ENCODE assay signal across 22 cellular contexts in the genomic region with DNA sequence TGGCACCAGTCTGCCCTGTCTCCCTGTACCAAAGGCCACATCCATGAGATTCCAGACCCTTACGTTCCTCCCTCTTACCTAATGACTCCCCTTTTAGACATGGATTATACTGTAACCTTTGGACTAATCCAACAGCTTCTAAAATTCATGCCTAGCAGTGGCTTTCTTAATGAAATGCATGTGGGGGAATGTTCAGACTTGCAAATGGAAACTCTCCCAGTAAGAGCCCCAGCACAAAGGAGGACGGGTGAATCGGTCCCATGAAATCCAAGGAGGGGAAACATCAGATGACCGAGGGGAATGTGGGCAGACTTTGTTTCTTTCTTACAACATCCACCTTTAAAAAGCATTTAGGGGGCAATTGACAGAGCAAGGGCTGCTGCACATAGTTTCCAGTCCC.
"Had no signal": no experiment of that assay in that cellular context is flagged by ENCODE, and none has a peak within 500 bp of the region (broad histone marks: within the 10 kb centered on the region; RNA-seq: fewer than 3 reads in every experiment).

No MANE protein-coding gene starts in this region.

- H3K9me3 Mint-ChIP-seq: activated naive CD4-positive, alpha-beta T cell treated with anti-CD3 and anti-CD28 coated beads, Interleukin-2, amount 50 U/mL, for 24 hours; activated naive CD8-positive, alpha-beta T cell treated with anti-CD3 and anti-CD28 coated beads, Interleukin-2, amount 50 U/mL, for 24 hours; activated T-cell treated with anti-CD3 and anti-CD28 coated beads, Interleukin-2, amount 50 U/mL, for 24 hours; naive B cell; stimulated activated naive B cell treated with anti-CD40 and anti-IgM and Interleukin-4, amounts not matched to agents 10 μg/mL and 1 μg/mL and 100 μg/mL, for 72 hours had no signal

- ATAC-seq: activated naive CD8-positive, alpha-beta T cell treated with anti-CD3 and anti-CD28 coated beads, Interleukin-2, amount 50 U/mL, for 24 hours; foreskin keratinocyte; left ventricle myocardium superior; mucosa of descending colon; right cardiac atrium; stimulated activated naive B cell treated with anti-CD40 and anti-IgM and Interleukin-4, amounts not matched to agents 10 μg/mL and 1 μg/mL and 100 μg/mL, for 72 hours; upper lobe of right lung had no signal

- DNase-seq: activated CD4-positive, alpha-beta T cell treated with anti-CD3 and anti-CD28 coated beads for 4 hours; activated CD4-positive, alpha-beta T cell treated with anti-CD3 and anti-CD28 coated beads, Interleukin-2, amount 50 U/mL, for 48 hours; activated CD8-positive, alpha-beta memory T cell treated with anti-CD3 and anti-CD28 coated beads for 24 hours; activated gamma-delta T cell treated with Interleukin-2 at 50 U/mL for 16 hours; activated naive CD8-positive, alpha-beta T cell treated with anti-CD3 and anti-CD28 coated beads, Interleukin-2, amount 50 U/mL, for 24 hours; activated T-cell treated with anti-CD3 and anti-CD28 coated beads, Interleukin-2, amount 50 U/mL, for 24 hours; dermis blood vessel endothelial cell; effector CD4-positive, alpha-beta T cell; foreskin keratinocyte; left ventricle myocardium superior; naive B cell; stimulated activated CD4-positive, alpha-beta T cell treated with anti-CD3 and anti-CD28 coated beads, Interleukin-15, amount 100 ng/mL, for 24 hours; stimulated activated CD4-positive, alpha-beta T cell treated with anti-CD3 and anti-CD28 coated beads, Interleukin-2, amount 100 ng/mL, for 24 hours; stimulated activated naive B cell treated with anti-CD40 and anti-IgM and Interleukin-4, amounts not matched to agents 10 μg/mL and 1 μg/mL and 100 μg/mL, for 72 hours; tibial artery; upper lobe of right lung had no signal

- H3K27ac ChIP-seq: foreskin keratinocyte, suprapubic skin, tibial artery, upper lobe of right lung had no signal

- H3K36me3 Mint-ChIP-seq: activated naive CD4-positive, alpha-beta T cell treated with anti-CD3 and anti-CD28 coated beads, Interleukin-2, amount 50 U/mL, for 24 hours; naive B cell; stimulated activated naive B cell treated with anti-CD40 and anti-IgM and Interleukin-4, amounts not matched to agents 10 μg/mL and 1 μg/mL and 100 μg/mL, for 72 hours had no signal

- H3K4me1 ChIP-seq: upper lobe of right lung had no signal

- H3K4me3 Mint-ChIP-seq: activated naive CD4-positive, alpha-beta T cell treated with anti-CD3 and anti-CD28 coated beads, Interleukin-2, amount 50 U/mL, for 24 hours; activated naive CD8-positive, alpha-beta T cell treated with anti-CD3 and anti-CD28 coated beads, Interleukin-2, amount 50 U/mL, for 24 hours; activated T-cell treated with anti-CD3 and anti-CD28 coated beads, Interleukin-2, amount 50 U/mL, for 24 hours; naive B cell; stimulated activated naive B cell treated with anti-CD40 and anti-IgM and Interleukin-4, amounts not matched to agents 10 μg/mL and 1 μg/mL and 100 μg/mL, for 72 hours had no signal

- H3K27me3 ChIP-seq: foreskin keratinocyte, suprapubic skin, tibial artery, upper lobe of right lung had no signal

- FAIRE-seq: colon, islet of Langerhans had no signal

- H3K36me3 ChIP-seq: suprapubic skin, tibial artery, upper lobe of right lung had no signal

- H3K27me3 Mint-ChIP-seq: activated naive CD4-positive, alpha-beta T cell treated with anti-CD3 and anti-CD28 coated beads, Interleukin-2, amount 50 U/mL, for 24 hours; activated naive CD8-positive, alpha-beta T cell treated with anti-CD3 and anti-CD28 coated beads, Interleukin-2, amount 50 U/mL, for 24 hours had no signal

- H3K27ac Mint-ChIP-seq: activated naive CD4-positive, alpha-beta T cell treated with anti-CD3 and anti-CD28 coated beads, Interleukin-2, amount 50 U/mL, for 24 hours; activated naive CD8-positive, alpha-beta T cell treated with anti-CD3 and anti-CD28 coated beads, Interleukin-2, amount 50 U/mL, for 24 hours; activated T-cell treated with anti-CD3 and anti-CD28 coated beads, Interleukin-2, amount 50 U/mL, for 24 hours; naive B cell; stimulated activated naive B cell treated with anti-CD40 and anti-IgM and Interleukin-4, amounts not matched to agents 10 μg/mL and 1 μg/mL and 100 μg/mL, for 72 hours had no signal

- H3K4me3 ChIP-seq: mucosa of descending colon, suprapubic skin, tibial artery, upper lobe of right lung had no signal

- H3K9me3 ChIP-seq: mucosa of descending colon, suprapubic skin, tibial artery, upper lobe of right lung had no signal

- H3K4me1 Mint-ChIP-seq: activated naive CD4-positive, alpha-beta T cell treated with anti-CD3 and anti-CD28 coated beads, Interleukin-2, amount 50 U/mL, for 24 hours; activated naive CD8-positive, alpha-beta T cell treated with anti-CD3 and anti-CD28 coated beads, Interleukin-2, amount 50 U/mL, for 24 hours; stimulated activated naive B cell treated with anti-CD40 and anti-IgM and Interleukin-4, amounts not matched to agents 10 μg/mL and 1 μg/mL and 100 μg/mL, for 72 hours had no signal
